In genomic region chr11:132734217-132734616, GRCh38 we compare ENCODE assay signal across 17 cellular contexts.
DNase-seq lines count a peak whose midpoint lies in the region; ATAC-seq, FAIRE-seq and TF ChIP-seq lines count a peak whose summit lies in the region.
"Had no signal": no experiment of that assay in that cellular context is flagged by ENCODE, and none has a peak within 500 bp of the region (broad histone marks: within the 10 kb centered on the region; RNA-seq: fewer than 3 reads in every experiment).

No MANE protein-coding gene starts in this region.

- no peak overlapping the region for H3K27ac Mint-ChIP-seq in CD14-positive monocyte
- H3K27ac Mint-ChIP-seq: CD8-positive, alpha-beta T cell; progenitor cell of endocrine pancreas had no signal

- peaks cover 0 to 3% (median 2%) of the 10 kb centered on the region in 7 donors for H3K9me3 Mint-ChIP-seq in CD14-positive monocyte

- no peak overlapping the region for H3K4me3 ChIP-seq in epithelial cell of esophagus (ENCODE audit: low read length)
- H3K4me3 ChIP-seq: heart left ventricle, SJSA1 had no signal

- DNase-seq in Caki2 (ENCODE audit: low read depth) = peak; percentile 8
- peak; percentile 39 for DNase-seq in HTR-8/SVneo (ENCODE audit: insufficient read length, low spot score)
- DNase-seq in epithelial cell of esophagus (ENCODE audit: low read depth) = peak; percentile 45
- DNase-seq in putamen (ENCODE audit: low spot score) = peak; percentile 13
- DNase-seq in CD14-positive monocyte (ENCODE audit: low spot score) = no peak
- DNase-seq: activated naive CD4-positive, alpha-beta T cell; CD8-positive, alpha-beta T cell; central memory CD4-positive, alpha-beta T cell; heart left ventricle; left cardiac atrium; NK-92 treated with Interleukin-12 subunit alpha and Interleukin-12 subunit beta, amount 100 ng/mL, for 24 hours had no signal

- H3K36me3 Mint-ChIP-seq in CD14-positive monocyte = no peaks in the 10 kb centered on the region
- H3K36me3 Mint-ChIP-seq: CD8-positive, alpha-beta T cell had no signal

- no peak for FAIRE-seq in HTR-8/SVneo (lab: Jason Lieb, UNC)
- FAIRE-seq: endometrium, GM19239 had no signal

- no peaks in the 10 kb centered on the region for H3K27me3 Mint-ChIP-seq in CD14-positive monocyte (ENCODE audit: low read depth in 3 of 3)

- no peak for ATAC-seq in GM21528 (IDR thresholded peaks at IDR 0.05; ENCODE audit: low FRiP score, unreplicated experiment)
- no peak for ATAC-seq in GM21825 (IDR thresholded peaks at IDR 0.05; ENCODE audit: unreplicated experiment)
- ATAC-seq: CD8-positive, alpha-beta T cell; heart left ventricle; left cardiac atrium had no signal

- intact Hi-C loops in CD14-positive monocyte (cut with micrococcal nuclease) = no loop called here

- no peak for TF ChIP-seq CTCF in epithelial cell of esophagus (IDR thresholded peaks at IDR 0.05; ENCODE audit: insufficient read depth, low read depth, low read length, missing control alignments)
- no peak for TF ChIP-seq CTCF in CD14-positive monocyte (IDR thresholded peaks at IDR 0.05)

- in situ Hi-C loops in Caki2 (cut with HindIII; ENCODE audit: low pct_unique_long_range_greater_than_20kb, low sequenced_read_pairs) = no loop called here

- no peaks in the 10 kb centered on the region for H3K4me1 Mint-ChIP-seq in CD14-positive monocyte

- H3K4me3 Mint-ChIP-seq in CD14-positive monocyte = no peak overlapping the region
- H3K4me3 Mint-ChIP-seq: CD8-positive, alpha-beta T cell had no signal
